In genomic region chr13:113802090-113802531, GRCh38 we compare ENCODE assay signal across 11 cellular contexts. TPM values are rescaled to one million over a fixed set of nuclear protein-coding genes. Genes with fewer than 3 reads are reported as not detected.
DNase-seq lines count a peak whose midpoint lies in the region; ATAC-seq, FAIRE-seq and TF ChIP-seq lines count a peak whose summit lies in the region.
"Had no signal": no experiment of that assay in that cellular context is flagged by ENCODE, and none has a peak within 500 bp of the region (broad histone marks: within the 10 kb centered on the region; RNA-seq: fewer than 3 reads in every experiment).

No MANE protein-coding gene starts in this region.

- BruUV-seq in OCI-LY7 (replicated peaks; lab: Mats Ljungman, UMichigan) = no TSS peak

- no peaks in the 10 kb centered on the region for H4K20me1 ChIP-seq in OCI-LY7 (ENCODE audit: insufficient read depth, low read length)

- no peak overlapping the region for H3K4me3 ChIP-seq in retinal pigment epithelial cell (ENCODE audit: low read length)
- H3K4me3 ChIP-seq in OCI-LY7 (ENCODE audit: low read depth, low read length, poor library complexity, severe bottlenecking) = no peak overlapping the region

- H3K4me2 ChIP-seq in OCI-LY7 (ENCODE audit: low read length) = no peak overlapping the region

- no peak overlapping the region for H3K27ac Mint-ChIP-seq in activated naive CD4-positive, alpha-beta T cell treated with anti-CD3 and anti-CD28 coated beads for 36 hours
- H3K27ac Mint-ChIP-seq: T-helper 1 cell treated with Interleukin-12 subunit alpha and Interleukin-12 subunit beta and Interleukin-4 antibody, amounts not matched to agents 30 μg/mL and 1 μg/mL, for 36 hours had no signal

- no peak for ATAC-seq in GM21723 (IDR thresholded peaks at IDR 0.05; ENCODE audit: unreplicated experiment)

- H3K9me3 ChIP-seq in OCI-LY7 (ENCODE audit: low read length) = no peaks in the 10 kb centered on the region

- POLR2A ChIA-PET in OCI-LY7 (lab: Charles Lee) = no interaction called here

- no peak for TF ChIP-seq POLR2A in H54 (IDR thresholded peaks at IDR 0.05; ENCODE audit: low read depth, low read length)

- peak; percentile 87 for DNase-seq in H54 (ENCODE audit: insufficient read length, low spot score)
- DNase-seq in SK-MEL-5 (ENCODE audit: low read depth, low spot score) = peak; percentile 35
- DNase-seq in glomerular visceral epithelial cell (ENCODE audit: extremely low spot score) = peak; percentile 80
- DNase-seq in retinal pigment epithelial cell (ENCODE audit: low read depth) = no peak
- DNase-seq in OCI-LY7 (ENCODE audit: low spot score) = no peak
- DNase-seq in activated naive CD4-positive, alpha-beta T cell treated with anti-CD3 and anti-CD28 coated beads for 36 hours = no peak
- DNase-seq in Ammon's horn (ENCODE audit: low spot score) = no peak

- H3K4me1 Mint-ChIP-seq in activated naive CD4-positive, alpha-beta T cell treated with anti-CD3 and anti-CD28 coated beads for 36 hours (ENCODE audit: low read depth) = no peaks in the 10 kb centered on the region
- H3K4me1 Mint-ChIP-seq: central memory CD8-positive, alpha-beta T cell had no signal

- H3K79me2 ChIP-seq in OCI-LY7 (ENCODE audit: insufficient read depth, low read depth, low read length) = no peaks in the 10 kb centered on the region

- H2AFZ ChIP-seq in OCI-LY7 (ENCODE audit: low read length) = no peak overlapping the region

- TF ChIP-seq CTCF in retinal pigment epithelial cell (conservative IDR thresholded peaks at IDR 0.05; ENCODE audit: low read depth, low read length) = peak; percentile 15
- TF ChIP-seq CTCF in OCI-LY7 (conservative IDR thresholded peaks at IDR 0.05; ENCODE audit: low read length) = no peak

- no peaks in the 10 kb centered on the region for H3K9me2 ChIP-seq in OCI-LY7 (ENCODE audit: insufficient read depth, low read length)

- in situ Hi-C loops in SK-MEL-5 (cut with HindIII; ENCODE audit: low pct_unique_long_range_greater_than_20kb, low sequenced_read_pairs) = no loop called here

- H3K36me3 ChIP-seq in OCI-LY7 (ENCODE audit: insufficient read depth, low read length) = no peaks in the 10 kb centered on the region

- no peaks in the 10 kb centered on the region for H3K9me3 Mint-ChIP-seq in activated naive CD4-positive, alpha-beta T cell treated with anti-CD3 and anti-CD28 coated beads for 36 hours
- H3K9me3 Mint-ChIP-seq: central memory CD8-positive, alpha-beta T cell; T-helper 1 cell treated with Interleukin-12 subunit alpha and Interleukin-12 subunit beta and Interleukin-4 antibody, amounts not matched to agents 30 μg/mL and 1 μg/mL, for 36 hours had no signal

- H3K36me3 Mint-ChIP-seq in activated naive CD4-positive, alpha-beta T cell treated with anti-CD3 and anti-CD28 coated beads for 36 hours (ENCODE audit: low read depth) = no peaks in the 10 kb centered on the region

- intact Hi-C loops in OCI-LY7 (cut with micrococcal nuclease; ENCODE audit: unreplicated experiment) = no loop called here
- intact Hi-C loops in activated naive CD4-positive, alpha-beta T cell treated with anti-CD3 and anti-CD28 coated beads for 36 hours (cut with micrococcal nuclease) = no loop called here

- no peaks in the 10 kb centered on the region for H3K27me3 Mint-ChIP-seq in activated naive CD4-positive, alpha-beta T cell treated with anti-CD3 and anti-CD28 coated beads for 36 hours (ENCODE audit: low read depth)
- H3K27me3 Mint-ChIP-seq: central memory CD8-positive, alpha-beta T cell had no signal

- FAIRE-seq in H54 (lab: Jason Lieb, UNC) = peak; percentile 15

- CTCF ChIA-PET in OCI-LY7 (lab: Charles Lee; ENCODE audit: unreplicated experiment) = no interaction called here
- CTCF ChIA-PET in activated naive CD4-positive, alpha-beta T cell treated with anti-CD3 and anti-CD28 coated beads for 36 hours (lab: Charles Lee) = interaction anchor here (1.2 kb wide), 1 partner anchor 9 kb away, joined by 3 read pairs; no protein-coding TSS in a partner anchor

- no peak overlapping the region for H3K4me3 Mint-ChIP-seq in activated naive CD4-positive, alpha-beta T cell treated with anti-CD3 and anti-CD28 coated beads for 36 hours
- H3K4me3 Mint-ChIP-seq: central memory CD8-positive, alpha-beta T cell; T-helper 1 cell treated with Interleukin-12 subunit alpha and Interleukin-12 subunit beta and Interleukin-4 antibody, amounts not matched to agents 30 μg/mL and 1 μg/mL, for 36 hours had no signal

- H3K27ac ChIP-seq in OCI-LY7 (ENCODE audit: low read depth, low read length, poor library complexity, severe bottlenecking) = no peak overlapping the region

- H3K4me1 ChIP-seq in OCI-LY7 (ENCODE audit: insufficient read depth, low read length, poor library complexity, severe bottlenecking) = no peaks in the 10 kb centered on the region

RNA-seq across cellular contexts. Expression of gene TMEM255B, which starts 43.1 kb away (rescaled TPM):
- 0.48 and 0.67 TPM in 2 replicates for total RNA-seq in SK-MEL-5 (2014; rRNA removed; shearing (Covaris generic))
- polyA plus RNA-seq in SK-MEL-5 (2015; cell fraction: cytosol; rRNA removed) = 2.6 and 3.0 TPM in 2 replicates
- 3.8 TPM in 2 replicates for polyA plus RNA-seq in SK-MEL-5 (2015; cell fraction: nucleus; rRNA removed)
- 2.6 and 2.7 TPM in 2 replicates for total RNA-seq in OCI-LY7 (2014; rRNA removed; shearing (Covaris generic))
- total RNA-seq in OCI-LY7 (2022) = 5.6 and 6.8 TPM in 2 replicates
- 1 to 10 TPM; 1.1 TPM for total RNA-seq in activated naive CD4-positive, alpha-beta T cell treated with anti-CD3 and anti-CD28 coated beads for 36 hours
- polyA plus RNA-seq: neural cell had no signal

Comparison
In these comparisons a context has a peak if more than half of its experiments do, and no peak if none do; other contexts are left out.
1. DNase-seq: peak in H54 (single experiment), SK-MEL-5 (single experiment) and glomerular visceral epithelial cell (single experiment); none in retinal pigment epithelial cell (single experiment), OCI-LY7 (single experiment), activated naive CD4-positive, alpha-beta T cell treated with anti-CD3 and anti-CD28 coated beads for 36 hours (single experiment) and Ammon's horn (single experiment).